In genomic region chr15:60372223-60372622, GRCh38 we compare ENCODE assay signal across 13 cellular contexts. TPM values are rescaled to one million over a fixed set of nuclear protein-coding genes. Genes with fewer than 3 reads are reported as not detected.
DNase-seq lines count a peak whose midpoint lies in the region; ATAC-seq and TF ChIP-seq lines count a peak whose summit lies in the region.
"Had no signal": no experiment of that assay in that cellular context is flagged by ENCODE, and none has a peak within 500 bp of the region (broad histone marks: within the 10 kb centered on the region; RNA-seq: fewer than 3 reads in every experiment).

No MANE protein-coding gene starts in this region.

- H3K27me3 ChIP-seq in body of pancreas (no peaks in the 10 kb centered on the region), lung (ENCODE audit: control insufficient read depth, insufficient read depth) (no peaks in the 10 kb centered on the region), suprapubic skin (no peaks in the 10 kb centered on the region)

- H3K36me3 ChIP-seq in body of pancreas (replicated peaks in 1 of 2; ENCODE audit: insufficient read depth in 1 of 2, low read depth in 2 of 2): peaks cover 0 to 4% of the 10 kb centered on the region in 2 donors
- peaks cover 18 to 28% of the 10 kb centered on the region in 2 donors for H3K36me3 ChIP-seq in lung (ENCODE audit: control insufficient read depth in 2 of 2, insufficient read depth in 2 of 2, low read length in 2 of 2)
- H3K36me3 ChIP-seq in suprapubic skin: peaks cover 20% of the 10 kb centered on the region

- TF ChIP-seq POLR2A in body of pancreas (IDR thresholded peaks at IDR 0.05) (no peak), suprapubic skin (IDR thresholded peaks at IDR 0.05) (no peak)

- no peak for TF ChIP-seq EP300 in suprapubic skin (IDR thresholded peaks at IDR 0.05)

- intact Hi-C loops in body of pancreas (cut with DNase I): no loop called here

- H3K27ac ChIP-seq in body of pancreas: peak overlapping the region; percentile 37 to 81 (median 56)
- H3K27ac ChIP-seq in lung (ENCODE audit: low read depth in 1 of 2, low read length in 1 of 2): peak overlapping the region; percentile 69 to 86
- H3K27ac ChIP-seq in suprapubic skin: peak overlapping the region; percentile 81
- H3K27ac ChIP-seq: KMS-11 had no signal

- 76 to 78% methylated on average over 4 of the region's 4 CpGs for WGBS in body of pancreas, 2 donors
- WGBS in lung, 2 donors: 89 to 94% methylated on average over 4 of the region's 4 CpGs
- 70% methylated on average over 4 of the region's 4 CpGs for WGBS in suprapubic skin

- DNase-seq in LoVo (ENCODE audit: low spot score) (peak; percentile 28), body of pancreas (no peak), lung (ENCODE audit: low spot score) (no peak), suprapubic skin (ENCODE audit: low spot score in 2 of 2) (no peak), SKM-1 (lab: John Stamatoyannopoulos, UW; ENCODE audit: unreplicated experiment) (no peak), NCI-H1048 (lab: John Stamatoyannopoulos, UW) (no peak)
- DNase-seq: activated CD8-positive, alpha-beta T cell treated with anti-CD3 and anti-CD28 coated beads for 36 hours; foreskin melanocyte; posterior cingulate gyrus had no signal

- ATAC-seq in body of pancreas (no peak), lung (ENCODE audit: insufficient read depth, low FRiP score) (no peak), GM21576 (IDR thresholded peaks at IDR 0.05; ENCODE audit: unreplicated experiment) (no peak), GM19324 (IDR thresholded peaks at IDR 0.05; ENCODE audit: low FRiP score, unreplicated experiment) (no peak)
- ATAC-seq: activated CD8-positive, alpha-beta T cell treated with anti-CD3 and anti-CD28 coated beads for 36 hours; activated naive CD4-positive, alpha-beta T cell treated with anti-CD3 and anti-CD28 coated beads, Interleukin-2, amount 50 U/mL, for 72 hours had no signal

- H3K4me1 ChIP-seq in body of pancreas (peaks cover 66% of the 10 kb centered on the region), lung (ENCODE audit: control insufficient read depth in 2 of 2, insufficient read depth in 2 of 2, low read length in 2 of 2) (peaks cover 18 to 44% of the 10 kb centered on the region in 2 donors), suprapubic skin (peaks cover 87% of the 10 kb centered on the region)

- TF ChIP-seq CTCF in body of pancreas (IDR thresholded peaks at IDR 0.05): no peak
- TF ChIP-seq CTCF in lung (IDR thresholded peaks at IDR 0.05; ENCODE audit: control extremely low read depth, extremely low read depth): no peak
- TF ChIP-seq CTCF in suprapubic skin (IDR thresholded peaks at IDR 0.05): no peak

- H3K4me3 ChIP-seq in body of pancreas: no peak overlapping the region
- no peak overlapping the region for H3K4me3 ChIP-seq in lung
- no peak overlapping the region for H3K4me3 ChIP-seq in suprapubic skin

- H3K9me3 ChIP-seq in body of pancreas: no peaks in the 10 kb centered on the region
- no peaks in the 10 kb centered on the region for H3K9me3 ChIP-seq in lung (ENCODE audit: control insufficient read depth in 2 of 2, insufficient read depth in 1 of 2, low read length in 1 of 2)
- H3K9me3 ChIP-seq in suprapubic skin: no peaks in the 10 kb centered on the region

RNA-seq across cellular contexts. Expression of gene ANXA2, which starts 25.6 kb away (rescaled TPM):
- total RNA-seq in body of pancreas: 100 to 1,000 TPM; 265 to 341 TPM
- 1,000 to 10,000 TPM in 1 of 2 donors, 100 to 1,000 TPM in 1; 851 to 1,294 TPM for total RNA-seq in lung
- polyA plus RNA-seq in lung: 1,000 to 10,000 TPM; 1,147 to 1,195 TPM
- total RNA-seq in suprapubic skin: 1,000 to 10,000 TPM; 1,379 to 1,734 (median 1,554) TPM
